In genomic region chr4:7066493-7066892, GRCh38 we compare ENCODE assay signal across 8 cellular contexts. TPM values are rescaled to one million over a fixed set of nuclear protein-coding genes. Genes with fewer than 3 reads are reported as not detected.
DNase-seq lines count a peak whose midpoint lies in the region; ATAC-seq and TF ChIP-seq lines count a peak whose summit lies in the region.

No MANE protein-coding gene starts in this region.

- H3K36me3 ChIP-seq in BLaER1, result peaks cover 44% of the 10 kb centered on the region
- peaks cover 0 to 35% of the 10 kb centered on the region in 2 donors for H3K36me3 ChIP-seq in left lung

- H3K4me3 ChIP-seq in BLaER1 (peak overlapping the region; percentile 99), left lung (peak overlapping the region in 1 of 2 donors; percentile 99)
- peak overlapping the region; percentile 90 for H3K4me3 ChIP-seq in Jurkat, Clone E6-1 (ENCODE audit: low read length)

- peaks cover 40% of the 10 kb centered on the region for H3K36me3 Mint-ChIP-seq in central memory CD8-positive, alpha-beta T cell (ENCODE audit: insufficient read depth)
- H3K36me3 Mint-ChIP-seq in natural killer cell treated with Interleukin-12 subunit alpha and Interleukin-12 subunit beta and Interleukin-15 and Interleukin-18, amount 100 ng/mL, for 72 hours, result peaks cover 8% of the 10 kb centered on the region

- no peaks in the 10 kb centered on the region for H3K27me3 Mint-ChIP-seq in central memory CD8-positive, alpha-beta T cell
- peaks cover 2 to 6% of the 10 kb centered on the region in 2 donors for H3K27me3 Mint-ChIP-seq in natural killer cell treated with Interleukin-12 subunit alpha and Interleukin-12 subunit beta and Interleukin-15 and Interleukin-18, amount 100 ng/mL, for 72 hours

- no peaks in the 10 kb centered on the region for H3K9me3 ChIP-seq in BLaER1
- no peaks in the 10 kb centered on the region for H3K9me3 ChIP-seq in left lung

- no peaks in the 10 kb centered on the region; the same call in 1 of the 2 replicates for H3K27me3 ChIP-seq in BLaER1
- H3K27me3 ChIP-seq in left lung, result no peaks in the 10 kb centered on the region

- DNase-seq in Jurkat, Clone E6-1 (ENCODE audit: low read depth, low spot score), result no peak
- no peak for DNase-seq in central memory CD8-positive, alpha-beta T cell (ENCODE audit: low spot score in 2 of 2)
- DNase-seq in natural killer cell treated with Interleukin-12 subunit alpha and Interleukin-12 subunit beta and Interleukin-15 and Interleukin-18, amount 100 ng/mL, for 72 hours (ENCODE audit: low spot score), result no peak
- DNase-seq in left lung (no peak), NCI-H446 (lab: John Stamatoyannopoulos, UW) (no peak), nucleus accumbens (lab: John Stamatoyannopoulos, UW) (no peak)

- H3K4me2 ChIP-seq in BLaER1, result peak overlapping the region; percentile 97

- peaks cover 62% of the 10 kb centered on the region for H4K20me1 ChIP-seq in BLaER1

- H3K4me1 ChIP-seq in BLaER1 (peaks cover 46% of the 10 kb centered on the region), left lung (peaks cover 12 to 50% of the 10 kb centered on the region in 2 donors)

- no peaks in the 10 kb centered on the region for H3K9me3 Mint-ChIP-seq in central memory CD8-positive, alpha-beta T cell
- H3K9me3 Mint-ChIP-seq in natural killer cell treated with Interleukin-12 subunit alpha and Interleukin-12 subunit beta and Interleukin-15 and Interleukin-18, amount 100 ng/mL, for 72 hours, result no peaks in the 10 kb centered on the region

- H3K9ac ChIP-seq in BLaER1, result peak overlapping the region; percentile 96

- H3K4me1 Mint-ChIP-seq in central memory CD8-positive, alpha-beta T cell, result peaks cover 40% of the 10 kb centered on the region
- H3K4me1 Mint-ChIP-seq in natural killer cell treated with Interleukin-12 subunit alpha and Interleukin-12 subunit beta and Interleukin-15 and Interleukin-18, amount 100 ng/mL, for 72 hours (ENCODE audit: low read depth in 2 of 2), result peaks cover 32 to 57% of the 10 kb centered on the region in 2 donors

- ATAC-seq in central memory CD8-positive, alpha-beta T cell (replicated peaks; ENCODE audit: extremely low read depth, poor library complexity, severe bottlenecking), result no peak
- no peak for ATAC-seq in natural killer cell treated with Interleukin-12 subunit alpha and Interleukin-12 subunit beta and Interleukin-15 and Interleukin-18, amount 100 ng/mL, for 72 hours
- ATAC-seq in HG03439 (IDR thresholded peaks at IDR 0.05; ENCODE audit: unreplicated experiment), result no peak
- no peak for ATAC-seq in left lung

- peak overlapping the region; percentile 85 for H3K4me3 Mint-ChIP-seq in central memory CD8-positive, alpha-beta T cell
- peak overlapping the region; percentile 94 for H3K4me3 Mint-ChIP-seq in natural killer cell treated with Interleukin-12 subunit alpha and Interleukin-12 subunit beta and Interleukin-15 and Interleukin-18, amount 100 ng/mL, for 72 hours

- H3K27ac Mint-ChIP-seq in central memory CD8-positive, alpha-beta T cell (ENCODE audit: low read depth), result no peak overlapping the region
- peak overlapping the region; percentile 90 to 94 for H3K27ac Mint-ChIP-seq in natural killer cell treated with Interleukin-12 subunit alpha and Interleukin-12 subunit beta and Interleukin-15 and Interleukin-18, amount 100 ng/mL, for 72 hours

- no peak for TF ChIP-seq CTCF in left lung (IDR thresholded peaks at IDR 0.05)

- H3K27ac ChIP-seq in BLaER1 (no peak overlapping the region), left lung (peak overlapping the region in 1 of 2 donors; percentile 96)

- intact Hi-C loops in left lung (cut with DNase I), result no loop called here

RNA-seq across cellular contexts. Expression of gene GRPEL1, which starts 1.4 kb away (rescaled TPM):
- polyA plus RNA-seq in Jurkat, Clone E6-1 (2012; ENCODE audit: insufficient read depth, insufficient read length), result 106 TPM
- total RNA-seq in natural killer cell treated with Interleukin-12 subunit alpha and Interleukin-12 subunit beta and Interleukin-15 and Interleukin-18, amount 100 ng/mL, for 72 hours, result 10 to 100 TPM; 71.0 to 73.6 TPM
- total RNA-seq in left lung, result 10 to 100 TPM; 20.1 to 33.9 TPM

RNA-seq across cellular contexts. Expression of gene TADA2B, which starts 23.3 kb away (rescaled TPM):
- polyA plus RNA-seq in Jurkat, Clone E6-1 (2012; ENCODE audit: insufficient read depth, insufficient read length), result 11.9 TPM
- 10 to 100 TPM; 15.8 to 16.9 TPM for total RNA-seq in natural killer cell treated with Interleukin-12 subunit alpha and Interleukin-12 subunit beta and Interleukin-15 and Interleukin-18, amount 100 ng/mL, for 72 hours
- 10 to 100 TPM; 19.4 to 20.1 TPM for total RNA-seq in left lung
